In the genomic region with DNA sequence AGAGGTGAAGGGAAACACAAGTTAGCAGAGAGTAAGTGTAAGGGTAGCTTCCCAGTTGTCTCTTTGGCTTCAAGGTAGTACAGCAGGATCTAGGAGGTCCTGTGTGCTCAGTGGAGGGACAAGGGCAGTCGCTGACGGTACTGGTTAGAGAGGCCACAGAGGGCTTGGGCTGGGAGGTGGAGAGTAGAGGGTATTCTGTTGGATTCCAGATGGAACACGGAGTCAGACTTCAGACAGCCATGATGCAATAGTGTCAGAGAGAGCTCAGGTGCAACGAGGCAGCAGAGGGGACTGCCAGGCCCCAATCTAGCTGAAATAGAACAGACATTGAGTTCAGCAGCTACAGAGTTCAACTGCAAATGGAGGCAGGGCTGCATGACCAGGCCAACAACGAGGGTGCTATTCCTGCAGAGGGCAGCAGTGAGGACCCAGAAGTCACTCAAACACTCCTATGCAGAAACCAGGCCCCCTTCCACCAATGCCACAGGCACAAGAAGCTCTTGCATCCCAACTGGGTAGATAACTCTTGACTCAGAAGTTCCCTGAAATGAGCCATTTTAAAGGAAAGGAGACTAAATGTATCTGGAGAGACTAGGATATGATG, we compare ENCODE assay signal across 10 cellular contexts.
DNase-seq lines count a peak whose midpoint lies in the region; ATAC-seq and TF ChIP-seq lines count a peak whose summit lies in the region.
"Had no signal": no experiment of that assay in that cellular context is flagged by ENCODE, and none has a peak within 500 bp of the region (broad histone marks: within the 10 kb centered on the region; RNA-seq: fewer than 3 reads in every experiment).

No MANE protein-coding gene starts in this region.

- DNase-seq in DND-41 = peak; percentile 4
- DNase-seq in fibroblast of the aortic adventitia (ENCODE audit: low read depth) = peak; percentile 2
- no peak for DNase-seq in DMS114 treated with DMSO at 0.1 percent for 48 hours (lab: John Stamatoyannopoulos, UW; ENCODE audit: unreplicated experiment)
- DNase-seq in heart left ventricle = no peak
- DNase-seq: activated naive CD4-positive, alpha-beta T cell treated with Interleukin-2 at 50 U/mL for 16 hours; NCI-H526 treated with DMSO at 0.1 percent for 48 hours had no signal

- H3K4me2 ChIP-seq in DND-41 (ENCODE audit: insufficient read depth, low read length) = no peak overlapping the region

- H3K27me3 ChIP-seq in DND-41 (ENCODE audit: insufficient read depth, low read length, poor library complexity) (no peaks in the 10 kb centered on the region), heart left ventricle (no peaks in the 10 kb centered on the region)

- intact Hi-C loops in heart left ventricle (cut with DNase I) = no loop called here

- no peaks in the 10 kb centered on the region for H3K9me3 ChIP-seq in DND-41 (ENCODE audit: insufficient read depth, low read length, severe bottlenecking)
- H3K9me3 ChIP-seq in heart left ventricle = no peaks in the 10 kb centered on the region

- no peak for TF ChIP-seq POLR2A in heart left ventricle (IDR thresholded peaks at IDR 0.05)

- ATAC-seq in DND-41 (ENCODE audit: insufficient read depth, low read depth) = no peak
- ATAC-seq in GM19463 (IDR thresholded peaks at IDR 0.05; ENCODE audit: unreplicated experiment) = peak; percentile 62
- ATAC-seq in HG03378 (IDR thresholded peaks at IDR 0.05; ENCODE audit: unreplicated experiment) = no peak
- ATAC-seq in heart left ventricle = no peak
- no peak for ATAC-seq in GM19328 (IDR thresholded peaks at IDR 0.05; ENCODE audit: unreplicated experiment)

- H3K36me3 ChIP-seq in DND-41 (ENCODE audit: insufficient read depth, low read length) = no peaks in the 10 kb centered on the region
- H3K36me3 ChIP-seq in heart left ventricle = peaks cover 0 to 5% (median 0%) of the 10 kb centered on the region in 9 donors

- H3K27ac ChIP-seq in DND-41 (ENCODE audit: low read length) (no peak overlapping the region), heart left ventricle (no peak overlapping the region)

- H3K79me2 ChIP-seq in DND-41 (ENCODE audit: insufficient read depth, low read length) = no peaks in the 10 kb centered on the region

- no peaks in the 10 kb centered on the region for H4K20me1 ChIP-seq in DND-41 (ENCODE audit: insufficient read depth, low read length)

- no peak overlapping the region for H3K4me3 ChIP-seq in DND-41 (ENCODE audit: low read depth in 1 of 2, low read length in 2 of 2)
- H3K4me3 ChIP-seq in fibroblast of the aortic adventitia (ENCODE audit: low read depth, low read length) = no peak overlapping the region
- H3K4me3 ChIP-seq in heart left ventricle = no peak overlapping the region

- TF ChIP-seq CTCF in DND-41 (IDR thresholded peaks at IDR 0.05; ENCODE audit: borderline replicate concordance, extremely low read depth, low read length, poor library complexity, severe bottlenecking) = no peak
- TF ChIP-seq CTCF in LNCAP (IDR thresholded peaks at IDR 0.05) = peak; percentile 39
- TF ChIP-seq CTCF in fibroblast of the aortic adventitia (IDR thresholded peaks at IDR 0.05; ENCODE audit: insufficient read depth, low read length) = peak; percentile 10
- peak in 1 of 12 donors; percentile 4 for TF ChIP-seq CTCF in heart left ventricle (IDR thresholded peaks at IDR 0.05)

- H2AFZ ChIP-seq in DND-41 (ENCODE audit: low read depth, low read length) = no peak overlapping the region

- 57 to 64% (median 61%) methylated on average over 5 of the region's 5 CpGs for WGBS in heart left ventricle, 4 donors

- H3K9ac ChIP-seq in DND-41 (ENCODE audit: low read depth, low read length) = no peak overlapping the region

- H3K4me1 ChIP-seq in DND-41 (ENCODE audit: insufficient read depth, low read length) (no peaks in the 10 kb centered on the region), heart left ventricle (peaks cover 0 to 6% (median 0%) of the 10 kb centered on the region in 12 donors)

Comparison
In these comparisons a context has a peak if more than half of its experiments do, and no peak if none do; other contexts are left out.
1. DNase-seq: peak in DND-41 (single experiment) and fibroblast of the aortic adventitia (single experiment); none in DMS114 treated with DMSO at 0.1 percent for 48 hours (single experiment) and heart left ventricle (0 of 5).